In the genomic region with DNA sequence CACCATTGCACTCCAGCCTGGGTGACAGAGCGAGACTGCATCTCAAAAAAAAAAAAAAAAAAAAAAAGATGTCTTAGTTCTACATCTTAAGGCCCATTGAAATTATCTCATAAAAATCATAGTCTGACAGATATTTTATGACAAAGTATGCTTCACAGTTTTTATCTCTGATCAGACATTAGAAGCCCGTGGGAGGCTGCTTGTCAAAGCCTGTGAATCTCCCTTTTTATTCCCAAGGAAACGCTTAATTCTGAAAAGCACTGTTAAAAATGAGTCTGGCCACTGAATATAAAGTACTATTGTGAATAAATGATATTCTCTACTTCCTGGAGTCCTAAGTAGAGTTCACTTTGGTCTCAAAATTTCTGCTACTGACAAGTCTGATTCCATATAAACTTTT, we compare ENCODE assay signal across 9 cellular contexts.
"Had no signal": no experiment of that assay in that cellular context is flagged by ENCODE, and none has a peak within 500 bp of the region (broad histone marks: within the 10 kb centered on the region; RNA-seq: fewer than 3 reads in every experiment).

No MANE protein-coding gene starts in this region.

- H3K4me1 Mint-ChIP-seq: GM23338 had no signal

- H3K27ac Mint-ChIP-seq: GM23338, H9, HFFc6 had no signal

- H3K36me3 ChIP-seq: HAP-1 had no signal

- H3K27ac ChIP-seq: GM23248 had no signal

- H3K4me1 ChIP-seq: HAP-1 had no signal

- H3K4me3 Mint-ChIP-seq: GM23338, H9, HFFc6 had no signal

- DNase-seq: GM23248, GOT3, H7, H9, HCEC 1CT, HFFc6 had no signal

- H3K4me3 ChIP-seq: GM23248, GM23338, HAP-1 had no signal

- ATAC-seq: GM23338, HCT116 had no signal
